In the genomic region with DNA sequence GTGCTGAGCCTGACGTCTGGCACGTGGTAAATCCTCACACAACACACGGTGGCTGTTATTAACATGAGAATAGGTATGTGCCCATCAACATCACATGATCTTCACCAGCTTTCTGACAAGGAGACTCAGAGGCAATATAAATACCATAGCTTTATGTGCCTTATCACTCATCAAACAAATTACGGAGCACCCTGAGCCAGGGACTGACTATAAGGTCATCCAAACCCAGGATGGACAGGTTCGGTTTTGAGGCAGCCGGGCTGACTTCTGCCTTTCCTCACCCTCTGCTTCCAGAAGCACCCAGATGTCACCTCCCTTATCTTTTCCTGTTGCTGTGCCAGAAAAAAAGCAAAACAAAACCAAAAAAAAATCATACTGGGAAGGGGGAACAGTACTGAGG, we compare ENCODE assay signal across 27 cellular contexts. TPM values are rescaled to one million over a fixed set of nuclear protein-coding genes. Genes with fewer than 3 reads are reported as not detected.
"Had no signal": no experiment of that assay in that cellular context is flagged by ENCODE, and none has a peak within 500 bp of the region (broad histone marks: within the 10 kb centered on the region; RNA-seq: fewer than 3 reads in every experiment).

No MANE protein-coding gene starts in this region.

- H3K36me3 Mint-ChIP-seq: activated naive CD4-positive, alpha-beta T cell treated with anti-CD3 and anti-CD28 coated beads, Interleukin-2, amount 50 U/mL, for 24 hours; natural killer cell treated with Interleukin-12 subunit alpha and Interleukin-12 subunit beta and Interleukin-15 and Interleukin-18, amount 100 ng/mL, for 72 hours had no signal

- ATAC-seq: activated CD4-positive, alpha-beta T cell treated with anti-CD3 and anti-CD28 coated beads for 36 hours; body of pancreas; foreskin keratinocyte; natural killer cell treated with Interleukin-12 subunit alpha and Interleukin-12 subunit beta and Interleukin-15 and Interleukin-18, amount 100 ng/mL, for 72 hours; psoas muscle; right cardiac atrium had no signal

- DNase-seq: activated B cell treated with CpG ODN at 0.5 μM for 24 hours; activated CD4-positive, alpha-beta T cell treated with anti-CD3 and anti-CD28 coated beads for 36 hours; activated CD4-positive, alpha-beta T cell treated with anti-CD3 and anti-CD28 coated beads, Interleukin-2, amount 50 U/mL, for 48 hours; activated gamma-delta T cell treated with Interleukin-2 at 50 U/mL for 16 hours; anterior cingulate cortex; body of pancreas; dermis blood vessel endothelial cell; effector CD8-positive, alpha-beta T cell; erythroblast; foreskin keratinocyte; kidney glomerular epithelial cell; midbrain; psoas muscle; right cardiac atrium; stimulated activated CD4-positive, alpha-beta T cell treated with anti-CD3 and anti-CD28 coated beads, Interleukin-4, amount 100 ng/mL, for 24 hours; substantia nigra; T1000; thyroid gland had no signal

- H3K27ac Mint-ChIP-seq: activated B cell treated with CpG ODN at 0.5 μM for 24 hours; activated CD4-positive, alpha-beta T cell treated with anti-CD3 and anti-CD28 coated beads for 36 hours; activated naive CD4-positive, alpha-beta T cell treated with anti-CD3 and anti-CD28 coated beads, Interleukin-2, amount 50 U/mL, for 24 hours; activated T-helper 1 cell treated with anti-CD3 and anti-CD28 coated beads, Interleukin-12 subunit alpha, Interleukin-12 subunit beta, Interleukin-2, Interleukin-4 antibody, amounts not matched to agents 30 ng/mL and 10 ng/mL and 1 ng/mL, durations not matched to agents 14 hours and 24 hours and 36 hours; stimulated activated naive CD8-positive, alpha-beta T cell treated with anti-CD3 and anti-CD28 coated beads, Interleukin-15, Interleukin-2, amounts not matched to agents 100 ng/mL and 50 ng/mL, for 24 hours had no signal

- H3K9me3 Mint-ChIP-seq: activated B cell treated with CpG ODN at 0.5 μM for 24 hours; activated naive CD4-positive, alpha-beta T cell treated with anti-CD3 and anti-CD28 coated beads, Interleukin-2, amount 50 U/mL, for 24 hours; activated T-helper 1 cell treated with anti-CD3 and anti-CD28 coated beads, Interleukin-12 subunit alpha, Interleukin-12 subunit beta, Interleukin-2, Interleukin-4 antibody, amounts not matched to agents 30 ng/mL and 10 ng/mL and 1 ng/mL, durations not matched to agents 14 hours and 24 hours and 36 hours; natural killer cell treated with Interleukin-12 subunit alpha and Interleukin-12 subunit beta and Interleukin-15 and Interleukin-18, amount 100 ng/mL, for 72 hours; stimulated activated naive CD8-positive, alpha-beta T cell treated with anti-CD3 and anti-CD28 coated beads, Interleukin-15, Interleukin-2, amounts not matched to agents 100 ng/mL and 50 ng/mL, for 24 hours had no signal

- H3K4me3 Mint-ChIP-seq: activated B cell treated with CpG ODN at 0.5 μM for 24 hours; activated CD4-positive, alpha-beta T cell treated with anti-CD3 and anti-CD28 coated beads for 36 hours; activated naive CD4-positive, alpha-beta T cell treated with anti-CD3 and anti-CD28 coated beads, Interleukin-2, amount 50 U/mL, for 24 hours; activated T-helper 1 cell treated with anti-CD3 and anti-CD28 coated beads, Interleukin-12 subunit alpha, Interleukin-12 subunit beta, Interleukin-2, Interleukin-4 antibody, amounts not matched to agents 30 ng/mL and 10 ng/mL and 1 ng/mL, durations not matched to agents 14 hours and 24 hours and 36 hours; natural killer cell treated with Interleukin-12 subunit alpha and Interleukin-12 subunit beta and Interleukin-15 and Interleukin-18, amount 100 ng/mL, for 72 hours; stimulated activated naive CD8-positive, alpha-beta T cell treated with anti-CD3 and anti-CD28 coated beads, Interleukin-15, Interleukin-2, amounts not matched to agents 100 ng/mL and 50 ng/mL, for 24 hours had no signal

- H3K9me3 ChIP-seq: body of pancreas, psoas muscle, thyroid gland had no signal

- H3K27me3 Mint-ChIP-seq: activated CD4-positive, alpha-beta T cell treated with anti-CD3 and anti-CD28 coated beads for 36 hours; activated naive CD4-positive, alpha-beta T cell treated with anti-CD3 and anti-CD28 coated beads, Interleukin-2, amount 50 U/mL, for 24 hours; natural killer cell treated with Interleukin-12 subunit alpha and Interleukin-12 subunit beta and Interleukin-15 and Interleukin-18, amount 100 ng/mL, for 72 hours; stimulated activated naive CD8-positive, alpha-beta T cell treated with anti-CD3 and anti-CD28 coated beads, Interleukin-15, Interleukin-2, amounts not matched to agents 100 ng/mL and 50 ng/mL, for 24 hours had no signal

RNA-seq across cellular contexts. Expression of a gene that starts 56.8 kb away (rescaled TPM):
- total RNA-seq: activated B cell treated with CpG ODN at 0.5 μM for 24 hours; activated CD4-positive, alpha-beta T cell treated with anti-CD3 and anti-CD28 coated beads for 36 hours; activated T-helper 1 cell treated with anti-CD3 and anti-CD28 coated beads, Interleukin-12 subunit alpha, Interleukin-12 subunit beta, Interleukin-2, Interleukin-4 antibody, amounts not matched to agents 30 ng/mL and 10 ng/mL and 1 ng/mL, durations not matched to agents 14 hours and 24 hours and 36 hours; body of pancreas; cardiac muscle cell; cerebellum; dermis blood vessel endothelial cell; foreskin keratinocyte; glomerular endothelial cell; liver; osteocyte; psoas muscle had no signal
